2 cellular contexts compared by ENCODE assay signal in the genomic region with DNA sequence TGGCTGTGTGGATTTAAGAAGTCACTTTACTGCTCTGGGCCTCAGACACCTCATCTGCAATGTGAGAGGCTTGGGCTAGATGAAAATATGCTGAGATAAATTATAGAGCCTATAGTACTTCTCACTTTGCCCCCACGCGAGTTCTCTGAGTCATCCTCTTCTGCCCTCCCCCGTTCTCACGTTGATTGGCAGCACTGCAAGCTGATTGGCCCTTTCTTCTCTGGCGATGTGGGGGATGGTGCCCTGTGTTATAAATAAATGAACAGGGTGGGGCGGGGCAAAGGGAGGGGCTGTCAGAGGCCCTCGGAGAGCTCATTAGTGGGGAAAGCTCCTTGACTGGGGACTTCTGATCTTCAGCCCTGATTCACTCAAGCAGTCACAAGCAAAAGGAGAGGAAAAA.
TF ChIP-seq lines count a peak whose summit lies in the region.

No MANE protein-coding gene starts in this region.

TF ChIP-seq in HCT116, 20 proteins besides CTCF, POLR2A, EP300 and RAD21 (continued from another document):
- TF ChIP-seq YY1 (IDR thresholded peaks at IDR 0.05; ENCODE audit: extremely low read depth, insufficient replicate concordance, low read depth, low read length) (no peak), POLR2AphosphoS5 (IDR thresholded peaks at IDR 0.05; ENCODE audit: low read depth, low read length) (no peak), SRF (IDR thresholded peaks at IDR 0.05; ENCODE audit: low read depth) (no peak), CEBPB (IDR thresholded peaks at IDR 0.05; ENCODE audit: low read depth) (no peak), TCF7L2 (IDR thresholded peaks at IDR 0.05; ENCODE audit: borderline replicate concordance, extremely low read depth, insufficient read depth, insufficient read length) (no peak), SP1 (IDR thresholded peaks at IDR 0.05; ENCODE audit: low read depth) (no peak), ZNF274 (IDR thresholded peaks at IDR 0.05; ENCODE audit: low read depth, low read length) (no peak)
- TF ChIP-seq, protein P1, sequence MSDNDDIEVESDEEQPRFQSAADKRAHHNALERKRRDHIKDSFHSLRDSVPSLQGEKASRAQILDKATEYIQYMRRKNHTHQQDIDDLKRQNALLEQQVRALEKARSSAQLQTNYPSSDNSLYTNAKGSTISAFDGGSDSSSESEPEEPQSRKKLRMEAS (IDR thresholded peaks at IDR 0.05), result no peak

TF ChIP-seq in neural cell, 6 proteins besides CTCF, POLR2A, EP300 and RAD21 (continued from another document):
- TF ChIP-seq EZH2 (IDR thresholded peaks at IDR 0.05; ENCODE audit: borderline replicate concordance, insufficient read depth, low read length, poor library complexity, severe bottlenecking), result no peak
